1 cellular context compared by ENCODE assay signal in genomic region chr5:621341-621761, GRCh38.
TF ChIP-seq lines count a peak whose summit lies in the region.

No MANE protein-coding gene starts in this region.

TF ChIP-seq in HepG2, 621 proteins besides CTCF, POLR2A, EP300 and RAD21:
- peak; percentile 37 for TF ChIP-seq AGO2 (optimal IDR thresholded peaks at IDR 0.05; ENCODE audit: low read depth, low read length)
- no peak for TF ChIP-seq POGZ (CRISPR knock-in tag; IDR thresholded peaks at IDR 0.05)
